10 cellular contexts compared by ENCODE assay signal in genomic region chr20:48102076-48102787, GRCh38.
"Had no signal": no experiment of that assay in that cellular context is flagged by ENCODE, and none has a peak within 500 bp of the region (broad histone marks: within the 10 kb centered on the region; RNA-seq: fewer than 3 reads in every experiment).

No MANE protein-coding gene starts in this region.

- DNase-seq: activated CD4-positive, alpha-beta T cell treated with anti-CD3 and anti-CD28 coated beads, Interleukin-2, amount 10 ng/mL, durations not matched to agents 7 days and 5 days; activated CD8-positive, alpha-beta memory T cell treated with anti-CD3 and anti-CD28 coated beads, Interleukin-2, amount 50 U/mL, for 48 hours; activated T-cell treated with anti-CD3 and anti-CD28 coated beads, Interleukin-2, amount 50 U/mL, for 72 hours; effector memory CD4-positive, alpha-beta T cell; natural killer cell; sigmoid colon; stimulated activated CD4-positive, alpha-beta T cell treated with anti-CD3 and anti-CD28 coated beads, Interleukin-4, amount 100 ng/mL, for 24 hours; T-cell; T-helper 9 cell had no signal

- ATAC-seq: activated T-cell treated with anti-CD3 and anti-CD28 coated beads, Interleukin-2, amount 50 U/mL, for 72 hours; natural killer cell; stimulated activated effector memory CD8-positive, alpha-beta T cell treated with anti-CD3 and anti-CD28 coated beads, Interleukin-12 subunit alpha, Interleukin-12 subunit beta, amount 100 ng/mL, for 72 hours; T-cell had no signal
